Comparison of ENCODE assay signal across 1 cellular context in genomic region chr1:93878889-93879586, GRCh38.
TF ChIP-seq lines count a peak whose summit lies in the region.

Gene DNTTIP2, minus strand, starts transcription at chr1:93879206. Its CDS starts 58 bp downstream, at chr1:93879148.

TF ChIP-seq in HCT116, 20 proteins besides CTCF, POLR2A, EP300 and RAD21 (continued from another document):
- TF ChIP-seq FOSL1 (IDR thresholded peaks at IDR 0.05; ENCODE audit: low read depth) (no peak), EZH2 (IDR thresholded peaks at IDR 0.05) (no peak), CEBPB (IDR thresholded peaks at IDR 0.05; ENCODE audit: low read depth) (no peak), ZFX (IDR thresholded peaks at IDR 0.05) (peak; percentile 74), ELF1 (IDR thresholded peaks at IDR 0.05; ENCODE audit: borderline replicate concordance, low read depth) (peak; percentile 67), EGR1 (IDR thresholded peaks at IDR 0.05; ENCODE audit: low read depth) (no peak), ZBTB33 (IDR thresholded peaks at IDR 0.05; ENCODE audit: extremely low read depth, insufficient replicate concordance, low read length) (peak; percentile 98), POLR2AphosphoS5 (IDR thresholded peaks at IDR 0.05; ENCODE audit: low read depth, low read length) (peak; percentile 98)
